19 cellular contexts compared by ENCODE assay signal in the genomic region with DNA sequence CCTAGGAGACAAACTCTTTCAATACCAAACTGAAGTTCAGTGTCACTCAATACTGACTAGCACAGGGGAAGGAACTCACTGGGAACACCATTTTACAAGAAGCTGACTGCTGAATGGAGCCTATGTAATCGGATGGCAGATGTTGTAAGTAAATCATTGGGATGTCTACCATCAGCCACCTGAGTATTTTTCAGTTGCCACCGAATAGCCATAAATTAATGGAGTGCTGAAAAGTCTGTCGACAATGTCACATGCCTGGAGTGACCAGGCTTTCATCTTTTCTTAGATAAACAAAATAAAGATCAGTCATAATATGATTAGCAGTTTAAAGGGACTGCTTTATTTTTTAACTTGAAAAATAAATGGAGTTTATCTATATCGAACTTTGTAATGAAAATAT.
"Had no signal": no experiment of that assay in that cellular context is flagged by ENCODE, and none has a peak within 500 bp of the region (broad histone marks: within the 10 kb centered on the region; RNA-seq: fewer than 3 reads in every experiment).

No MANE protein-coding gene starts in this region.

- H3K4me1 ChIP-seq: spleen, upper lobe of right lung had no signal

- H3K27me3 ChIP-seq: spleen, upper lobe of right lung had no signal

- H3K4me3 ChIP-seq: lung, spleen, thoracic aorta, upper lobe of right lung had no signal

- H3K4me3 Mint-ChIP-seq: activated CD4-positive, alpha-beta T cell treated with anti-CD3 and anti-CD28 coated beads for 36 hours; activated naive CD8-positive, alpha-beta T cell; nephron; stimulated activated memory B cell treated with anti-CD40 and anti-IgM and Interleukin-4, amounts not matched to agents 10 μg/mL and 1 μg/mL and 100 μg/mL, for 72 hours had no signal

- DNase-seq: activated CD4-positive, alpha-beta T cell treated with anti-CD3 and anti-CD28 coated beads for 36 hours; activated CD4-positive, alpha-beta T cell treated with anti-CD3 and anti-CD28 coated beads, Interleukin-2, amount 50 U/mL, for 48 hours; activated gamma-delta T cell; cerebellar nuclear complex; effector CD4-positive, alpha-beta T cell; hypothalamus; islet precursor cell; left colon; midbrain; nucleus accumbens; posterior cingulate gyrus; spleen; stimulated activated CD4-positive, alpha-beta T cell treated with anti-CD3 and anti-CD28 coated beads, Interleukin-4, amount 100 ng/mL, for 4 hours; upper lobe of right lung had no signal

- H3K36me3 Mint-ChIP-seq: activated naive CD8-positive, alpha-beta T cell; stimulated activated memory B cell treated with anti-CD40 and anti-IgM and Interleukin-4, amounts not matched to agents 10 μg/mL and 1 μg/mL and 100 μg/mL, for 72 hours had no signal

- H3K27ac Mint-ChIP-seq: activated CD4-positive, alpha-beta T cell treated with anti-CD3 and anti-CD28 coated beads for 36 hours; activated naive CD8-positive, alpha-beta T cell; nephron; stimulated activated memory B cell treated with anti-CD40 and anti-IgM and Interleukin-4, amounts not matched to agents 10 μg/mL and 1 μg/mL and 100 μg/mL, for 72 hours had no signal

- ATAC-seq: activated CD4-positive, alpha-beta T cell treated with anti-CD3 and anti-CD28 coated beads for 36 hours; stimulated activated memory B cell treated with anti-CD40 and anti-IgM and Interleukin-4, amounts not matched to agents 10 μg/mL and 1 μg/mL and 100 μg/mL, for 72 hours; upper lobe of right lung had no signal

- H3K9me3 ChIP-seq: thoracic aorta, upper lobe of right lung had no signal

- H3K27ac ChIP-seq: spleen, thoracic aorta, upper lobe of right lung had no signal

- H3K36me3 ChIP-seq: spleen, thoracic aorta, upper lobe of right lung had no signal

- H3K9me3 Mint-ChIP-seq: nephron; stimulated activated memory B cell treated with anti-CD40 and anti-IgM and Interleukin-4, amounts not matched to agents 10 μg/mL and 1 μg/mL and 100 μg/mL, for 72 hours had no signal

- H3K4me1 Mint-ChIP-seq: activated CD4-positive, alpha-beta T cell treated with anti-CD3 and anti-CD28 coated beads for 36 hours; stimulated activated memory B cell treated with anti-CD40 and anti-IgM and Interleukin-4, amounts not matched to agents 10 μg/mL and 1 μg/mL and 100 μg/mL, for 72 hours had no signal

- H3K27me3 Mint-ChIP-seq: activated CD4-positive, alpha-beta T cell treated with anti-CD3 and anti-CD28 coated beads for 36 hours; activated naive CD8-positive, alpha-beta T cell; stimulated activated memory B cell treated with anti-CD40 and anti-IgM and Interleukin-4, amounts not matched to agents 10 μg/mL and 1 μg/mL and 100 μg/mL, for 72 hours had no signal
